Comparison of ENCODE assay signal across 8 cellular contexts in genomic region chr4:183261953-183262775, GRCh38. TPM values are rescaled to one million over a fixed set of nuclear protein-coding genes. Genes with fewer than 3 reads are reported as not detected.
A peak's percentile ranks its signal among the peaks of the same experiment; 100 is the strongest.
DNase-seq lines count a peak whose midpoint lies in the region; TF ChIP-seq lines count a peak whose summit lies in the region.

No MANE protein-coding gene starts in this region.

- H3K9me3 Mint-ChIP-seq in activated naive CD4-positive, alpha-beta T cell treated with anti-CD3 and anti-CD28 coated beads, Interleukin-2, amount 10 ng/mL, durations not matched to agents 7 days and 5 days = no peaks in the 10 kb centered on the region

- H3K27me3 Mint-ChIP-seq in activated naive CD4-positive, alpha-beta T cell treated with anti-CD3 and anti-CD28 coated beads, Interleukin-2, amount 10 ng/mL, durations not matched to agents 7 days and 5 days = no peaks in the 10 kb centered on the region

- intact Hi-C loops in transverse colon (cut with DNase I; ENCODE audit: low total_unique reads) = loop anchor here (2.0 kb wide), 1 partner anchor 189 kb away; no protein-coding TSS in a partner anchor

- in situ Hi-C loops in GM23248 (cut with MboI) = no loop called here
- in situ Hi-C loops in transverse colon (cut with MboI; ENCODE audit: low pct_ligation_motif_present in 1 of 4, low pct_unique_long_range_greater_than_20kb in 1 of 4, low sequenced_read_pairs in 3 of 4) = loop anchor here in 2 of 4 donors (10.0 kb wide), 2 partner anchors 317 to 327 kb away; no protein-coding TSS in a partner anchor

- no peaks in the 10 kb centered on the region; the same call in 1 of the 2 replicates for H4K20me1 ChIP-seq in GM23248 (ENCODE audit: insufficient read depth)

- H3K36me3 Mint-ChIP-seq in activated naive CD4-positive, alpha-beta T cell treated with anti-CD3 and anti-CD28 coated beads, Interleukin-2, amount 10 ng/mL, durations not matched to agents 7 days and 5 days = no peaks in the 10 kb centered on the region

- no peak for TF ChIP-seq EP300 in transverse colon (IDR thresholded peaks at IDR 0.05; ENCODE audit: low read depth)

- H3K9me2 ChIP-seq in GM23248 (ENCODE audit: insufficient read depth) = no peaks in the 10 kb centered on the region

- CTCF ChIA-PET in activated naive CD4-positive, alpha-beta T cell treated with anti-CD3 and anti-CD28 coated beads, Interleukin-2, amount 10 ng/mL, durations not matched to agents 7 days and 5 days (lab: Charles Lee) = interaction anchor here (0.6 to 11.0 kb wide), 22 partner anchors 8 to 821 kb away, joined by 3 to 111 read pairs (median 4); partner anchors contain the start of gene WWC2

- peaks cover 58% of the 10 kb centered on the region for H3K36me3 ChIP-seq in GM23248 (ENCODE audit: low read depth)
- H3K36me3 ChIP-seq in parathyroid adenoma (ENCODE audit: control insufficient read depth, insufficient read depth, low read length) = no peaks in the 10 kb centered on the region
- H3K36me3 ChIP-seq in transverse colon = no peaks in the 10 kb centered on the region

- H3K4me3 Mint-ChIP-seq in activated naive CD4-positive, alpha-beta T cell treated with anti-CD3 and anti-CD28 coated beads, Interleukin-2, amount 10 ng/mL, durations not matched to agents 7 days and 5 days = no peak overlapping the region

- peak; percentile 19 for DNase-seq in GF-D8 (lab: John Stamatoyannopoulos, UW)
- peak; percentile 88 for DNase-seq in GM23248
- DNase-seq in Kasumi-1 (lab: John Stamatoyannopoulos, UW) = peak; percentile 59 to 72
- peak; percentile 64 for DNase-seq in SK-N-DZ (ENCODE audit: low spot score)
- DNase-seq in activated naive CD4-positive, alpha-beta T cell treated with anti-CD3 and anti-CD28 coated beads, Interleukin-2, amount 10 ng/mL, durations not matched to agents 7 days and 5 days = peak; percentile 86
- DNase-seq in globus pallidus (ENCODE audit: low spot score) = peak; percentile 74
- peak; percentile 88 for DNase-seq in transverse colon

- H3K4me1 ChIP-seq in GM23248 (ENCODE audit: insufficient read depth) (peaks cover 31% of the 10 kb centered on the region), parathyroid adenoma (peaks cover 4% of the 10 kb centered on the region), transverse colon (peaks cover 7 to 21% (median 12%) of the 10 kb centered on the region in 4 donors)

- peak overlapping the region; percentile 50 for H3K27ac ChIP-seq in GM23248
- H3K27ac ChIP-seq in parathyroid adenoma = peak overlapping the region; percentile 73
- peak overlapping the region; percentile 45 to 72 (median 56) for H3K27ac ChIP-seq in transverse colon

- H3K79me2 ChIP-seq in GM23248 (ENCODE audit: insufficient read depth) = 0 out of 2 replicates have a peak, but pooled peaks cover 7% of the 10 kb centered on the region
- H3K79me2 ChIP-seq in parathyroid adenoma = no peaks in the 10 kb centered on the region

- H3K9ac ChIP-seq in GM23248 (no peak overlapping the region), parathyroid adenoma (no peak overlapping the region)

- TF ChIP-seq CTCF in parathyroid adenoma (IDR thresholded peaks at IDR 0.05) (peak; percentile 68), transverse colon (IDR thresholded peaks at IDR 0.05) (peak; percentile 71 to 82 (median 76))

- H3K4me3 ChIP-seq in GM23248 (no peak overlapping the region), parathyroid adenoma (ENCODE audit: low read depth, low read length) (no peak overlapping the region), transverse colon (no peak overlapping the region)

- peak overlapping the region; percentile 6 for H3K4me2 ChIP-seq in GM23248 (ENCODE audit: unreplicated experiment)
- no peak overlapping the region for H3K4me2 ChIP-seq in parathyroid adenoma (ENCODE audit: low read length)

- 19 to 29% methylated on average over 7 of the region's 7 CpGs for WGBS in GM23248 (ENCODE audit: low coverage in 1 of 2, low lambda C conversion rate in 2 of 2, missing lambda C conversion rate in 2 of 2), 2 experiments
- WGBS in transverse colon (ENCODE audit: low coverage in 1 of 2), 2 donors = 5 to 14% methylated on average over 2 to 7 of the region's 7 CpGs

- H3K4me1 Mint-ChIP-seq in activated naive CD4-positive, alpha-beta T cell treated with anti-CD3 and anti-CD28 coated beads, Interleukin-2, amount 10 ng/mL, durations not matched to agents 7 days and 5 days = peaks cover 6% of the 10 kb centered on the region

- H3K27me3 ChIP-seq in GM23248 (replicated peaks; ENCODE audit: insufficient read depth) = no peaks in the 10 kb centered on the region
- H3K27me3 ChIP-seq in parathyroid adenoma (ENCODE audit: control insufficient read depth, insufficient read depth, low read length) = no peaks in the 10 kb centered on the region
- H3K27me3 ChIP-seq in transverse colon = no peaks in the 10 kb centered on the region

- TF ChIP-seq POLR2A in transverse colon (IDR thresholded peaks at IDR 0.05) = no peak

- H3K27ac Mint-ChIP-seq in activated naive CD4-positive, alpha-beta T cell treated with anti-CD3 and anti-CD28 coated beads, Interleukin-2, amount 10 ng/mL, durations not matched to agents 7 days and 5 days = peak overlapping the region; percentile 34

- H3K9me3 ChIP-seq in GM23248 (ENCODE audit: low read depth) (no peaks in the 10 kb centered on the region), parathyroid adenoma (ENCODE audit: control insufficient read depth, low read length) (no peaks in the 10 kb centered on the region), transverse colon (no peaks in the 10 kb centered on the region)

- H3F3A ChIP-seq in GM23248 (ENCODE audit: insufficient read depth) = peaks cover 48% of the 10 kb centered on the region

- H2AFZ ChIP-seq in GM23248 (no peak overlapping the region), parathyroid adenoma (peak overlapping the region; percentile 71)

RNA-seq across cellular contexts. Expression of gene CLDN22, which starts 57.9 kb away (rescaled TPM):
- not detected in 2 replicates for total RNA-seq in GM23248 (2014; rRNA removed; shearing (Covaris generic))
- polyA plus RNA-seq in GM23248 (2016; fragmentation: Nextera tagmentation; extraction: Ambion mirVana) = not detected in 2 replicates
- 0.22 TPM in 1 of 2 replicates, not detected in the other for polyA plus RNA-seq in SK-N-DZ (2014; cell fraction: cytosol; rRNA removed)
- polyA plus RNA-seq in SK-N-DZ (2014; cell fraction: nucleus; rRNA removed) = not detected in 2 replicates
- total RNA-seq in transverse colon = not detected

Comparison
In these comparisons a context has a peak if more than half of its experiments do, and no peak if none do; other contexts are left out.
1. DNase-seq: peak in every context shown above with its lines; median percentile 88 in GM23248; 88 in transverse colon; 86 in activated naive CD4-positive, alpha-beta T cell treated with anti-CD3 and anti-CD28 coated beads, Interleukin-2, amount 10 ng/mL, durations not matched to agents 7 days and 5 days; 74 in globus pallidus; 66 in Kasumi-1; 64 in SK-N-DZ; 19 in GF-D8.